In the genomic region with DNA sequence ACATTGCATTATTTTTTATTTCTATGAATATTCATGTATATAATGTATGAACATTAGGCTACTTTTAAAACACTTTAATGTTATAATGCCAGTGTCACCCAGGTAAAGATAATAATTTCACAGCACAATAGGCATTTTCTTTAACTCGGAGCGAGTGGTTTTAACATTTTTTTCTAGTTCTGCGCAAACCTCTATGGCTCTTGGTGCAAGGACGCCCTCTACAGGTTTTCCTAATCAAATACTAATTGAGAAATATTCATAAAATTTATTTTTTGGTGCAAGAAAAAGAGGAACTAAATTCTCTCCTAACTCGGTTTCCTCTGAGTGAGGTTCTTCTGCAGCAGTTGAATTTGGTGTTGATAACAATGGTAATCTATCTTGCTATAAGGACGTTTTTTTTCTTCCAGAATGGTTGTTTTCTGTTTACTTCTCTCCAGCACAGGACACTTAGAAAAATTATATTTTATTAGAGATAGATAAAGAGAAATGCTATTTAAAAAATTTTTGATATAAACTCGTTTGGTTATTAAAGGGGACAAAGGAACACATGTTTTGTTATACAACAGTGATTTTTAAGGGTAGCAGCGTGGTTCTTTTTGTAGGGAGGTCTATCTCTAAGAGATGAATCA, we compare ENCODE assay signal across 10 cellular contexts. TPM values are rescaled to one million over a fixed set of nuclear protein-coding genes. Genes with fewer than 3 reads are reported as not detected.
DNase-seq lines count a peak whose midpoint lies in the region; ATAC-seq, FAIRE-seq and TF ChIP-seq lines count a peak whose summit lies in the region.
"Had no signal": no experiment of that assay in that cellular context is flagged by ENCODE, and none has a peak within 500 bp of the region (broad histone marks: within the 10 kb centered on the region; RNA-seq: fewer than 3 reads in every experiment).

No MANE protein-coding gene starts in this region.

- H3K4me3 Mint-ChIP-seq in activated T-helper 2 cell treated with anti-CD3 and anti-CD28 coated beads, Interferon-gamma antibody, Interleukin-2, Interleukin-4, amounts not matched to agents 10 μg/mL and 5 μg/mL and 100 μg/mL, durations not matched to agents 14 hours and 24 hours and 36 hours (ENCODE audit: low read depth) = no peak overlapping the region
- H3K4me3 Mint-ChIP-seq: naive thymus-derived CD8-positive, alpha-beta T cell; T-helper 1 cell treated with Interleukin-12 subunit alpha and Interleukin-12 subunit beta and Interleukin-4 antibody, amounts not matched to agents 30 μg/mL and 1 μg/mL, for 36 hours had no signal

- H3K9me3 ChIP-seq in OCI-LY3 (ENCODE audit: insufficient read depth, low read length) (no peaks in the 10 kb centered on the region), H1 (ENCODE audit: insufficient read depth in 2 of 2, low read depth in 1 of 2, low read length in 1 of 2) (no peaks in the 10 kb centered on the region), parathyroid adenoma (ENCODE audit: control insufficient read depth, low read length) (no peaks in the 10 kb centered on the region)

- peak; percentile 86 for DNase-seq in DMS53 (lab: John Stamatoyannopoulos, UW)
- peak; percentile 13 to 49 for DNase-seq in HL-60 (ENCODE audit: low read depth in 1 of 2, low spot score in 1 of 2)
- no peak for DNase-seq in H1 (ENCODE audit: low read depth in 1 of 2, low spot score in 2 of 2)
- DNase-seq in activated T-helper 2 cell treated with anti-CD3 and anti-CD28 coated beads, Interferon-gamma antibody, Interleukin-2, Interleukin-4, amounts not matched to agents 10 μg/mL and 5 μg/mL and 100 μg/mL, durations not matched to agents 14 hours and 24 hours and 36 hours (ENCODE audit: low spot score) = no peak

- no peak overlapping the region for H3K18ac ChIP-seq in H1 (ENCODE audit: extremely low read depth, low read length)

- no peak overlapping the region for H2BK20ac ChIP-seq in H1 (ENCODE audit: low read length)

- no peak for FAIRE-seq in H1 (lab: Jason Lieb, UNC)

- peaks cover 5% of the 10 kb centered on the region; the same call in 1 of the 2 replicates for H3K23me2 ChIP-seq in H1 (ENCODE audit: low read depth, low read length)

- no peaks in the 10 kb centered on the region for H3K36me3 Mint-ChIP-seq in activated T-helper 2 cell treated with anti-CD3 and anti-CD28 coated beads, Interferon-gamma antibody, Interleukin-2, Interleukin-4, amounts not matched to agents 10 μg/mL and 5 μg/mL and 100 μg/mL, durations not matched to agents 14 hours and 24 hours and 36 hours (ENCODE audit: low read depth)
- H3K36me3 Mint-ChIP-seq: naive thymus-derived CD8-positive, alpha-beta T cell had no signal

- no peak for TF ChIP-seq EP300 in H1 (IDR thresholded peaks at IDR 0.05; ENCODE audit: borderline replicate concordance in 1 of 2, low read depth in 2 of 2, low read length in 2 of 2)

- CTCF ChIA-PET in H1 (lab: Charles Lee; ENCODE audit: partially characterized antibody) = interaction anchor here (0.6 to 4.2 kb wide), 26 partner anchors 10 to 800 kb away, joined by 3 to 55 read pairs (median 4); no protein-coding TSS in a partner anchor

- H3K4me2 ChIP-seq in OCI-LY3 (ENCODE audit: low read length) (peak overlapping the region; percentile 47), H1 (ENCODE audit: insufficient read depth in 1 of 2, low read depth in 2 of 2, low read length in 2 of 2) (no peak overlapping the region), parathyroid adenoma (ENCODE audit: low read length) (no peak overlapping the region)

- no peak overlapping the region for H2AK5ac ChIP-seq in H1 (ENCODE audit: low read depth, low read length)

- no peak overlapping the region for H3K4ac ChIP-seq in H1 (replicated peaks; ENCODE audit: insufficient read length, low read depth, low read length)

- no peak overlapping the region for H3K14ac ChIP-seq in H1 (ENCODE audit: insufficient read length)

- no peaks in the 10 kb centered on the region for H3K9me3 Mint-ChIP-seq in activated T-helper 2 cell treated with anti-CD3 and anti-CD28 coated beads, Interferon-gamma antibody, Interleukin-2, Interleukin-4, amounts not matched to agents 10 μg/mL and 5 μg/mL and 100 μg/mL, durations not matched to agents 14 hours and 24 hours and 36 hours
- H3K9me3 Mint-ChIP-seq: T-helper 1 cell treated with Interleukin-12 subunit alpha and Interleukin-12 subunit beta and Interleukin-4 antibody, amounts not matched to agents 30 μg/mL and 1 μg/mL, for 36 hours had no signal

- H4K91ac ChIP-seq in H1 (replicated peaks; ENCODE audit: insufficient read length, low read length) = no peak overlapping the region

- H2AFZ ChIP-seq in OCI-LY3 (ENCODE audit: low read depth, low read length) (no peak overlapping the region), H1 (ENCODE audit: low read length) (no peak overlapping the region), parathyroid adenoma (no peak overlapping the region)

- intact Hi-C loops in activated T-helper 2 cell treated with anti-CD3 and anti-CD28 coated beads, Interferon-gamma antibody, Interleukin-2, Interleukin-4, amounts not matched to agents 10 μg/mL and 5 μg/mL and 100 μg/mL, durations not matched to agents 14 hours and 24 hours and 36 hours (cut with micrococcal nuclease) = loop anchor here (1.0 to 5.0 kb wide), 3 partner anchors 109 to 327 kb away; no protein-coding TSS in a partner anchor

- TF ChIP-seq CTCF in HL-60 (IDR thresholded peaks at IDR 0.05; ENCODE audit: insufficient read depth, low read length) = peak; percentile 6
- TF ChIP-seq CTCF in OCI-LY3 (IDR thresholded peaks at IDR 0.05; ENCODE audit: low read depth, low read length) = peak; percentile 73
- TF ChIP-seq CTCF in H1 (IDR thresholded peaks at IDR 0.05; ENCODE audit: control extremely low read depth in 1 of 3, insufficient read depth in 1 of 3, low read depth in 1 of 3, low read length in 3 of 3) = peak in 2 of 3 experiments; percentile 42 to 53; a peak in 2 of 4 replicates
- TF ChIP-seq CTCF in parathyroid adenoma (IDR thresholded peaks at IDR 0.05) = peak; percentile 39

- H3K4me1 ChIP-seq in OCI-LY3 (ENCODE audit: low read length) (peaks cover 8% of the 10 kb centered on the region), H1 (replicated peaks in 1 of 4; ENCODE audit: control insufficient read depth in 3 of 4, insufficient read depth in 4 of 4, low read length in 3 of 4) (no peaks in the 10 kb centered on the region; a peak in 1 of 7 replicates), parathyroid adenoma (no peaks in the 10 kb centered on the region)

- H3K79me2 ChIP-seq in OCI-LY3 (ENCODE audit: low read length) (no peaks in the 10 kb centered on the region), H1 (ENCODE audit: control insufficient read depth in 1 of 2, insufficient read depth in 2 of 2, low read length in 2 of 2) (no peaks in the 10 kb centered on the region), parathyroid adenoma (no peaks in the 10 kb centered on the region)

- H3K27me3 Mint-ChIP-seq in activated T-helper 2 cell treated with anti-CD3 and anti-CD28 coated beads, Interferon-gamma antibody, Interleukin-2, Interleukin-4, amounts not matched to agents 10 μg/mL and 5 μg/mL and 100 μg/mL, durations not matched to agents 14 hours and 24 hours and 36 hours (ENCODE audit: low read depth) = peaks cover 27% of the 10 kb centered on the region

- no peak for ATAC-seq in GM19035 (IDR thresholded peaks at IDR 0.05; ENCODE audit: unreplicated experiment)
- no peak for ATAC-seq in GM19324 (IDR thresholded peaks at IDR 0.05; ENCODE audit: low FRiP score, unreplicated experiment)
- ATAC-seq: naive thymus-derived CD8-positive, alpha-beta T cell had no signal

- no peak overlapping the region for H4K8ac ChIP-seq in H1 (ENCODE audit: extremely low read depth, insufficient read depth, low read length)

- H3K27ac Mint-ChIP-seq in activated T-helper 2 cell treated with anti-CD3 and anti-CD28 coated beads, Interferon-gamma antibody, Interleukin-2, Interleukin-4, amounts not matched to agents 10 μg/mL and 5 μg/mL and 100 μg/mL, durations not matched to agents 14 hours and 24 hours and 36 hours = no peak overlapping the region
- H3K27ac Mint-ChIP-seq: naive thymus-derived CD8-positive, alpha-beta T cell; T-helper 1 cell treated with Interleukin-12 subunit alpha and Interleukin-12 subunit beta and Interleukin-4 antibody, amounts not matched to agents 30 μg/mL and 1 μg/mL, for 36 hours had no signal

- H2BK15ac ChIP-seq in H1 (ENCODE audit: low read length) = no peak overlapping the region

- H3K79me1 ChIP-seq in H1 (ENCODE audit: low read depth, low read length) = no peaks in the 10 kb centered on the region

- H3K56ac ChIP-seq in H1 (replicated peaks; ENCODE audit: insufficient read length, low read depth, low read length) = no peak overlapping the region

- H2BK120ac ChIP-seq in H1 (replicated peaks; ENCODE audit: low read depth, low read length) = no peak overlapping the region

- TF ChIP-seq RAD21 in H1 (IDR thresholded peaks at IDR 0.05 in 1 of 2, conservative IDR thresholded peaks at IDR 0.05 in 1 of 2; ENCODE audit: low read depth in 2 of 2, low read length in 2 of 2) = peak; percentile 77 to 78

- H3K23ac ChIP-seq in H1 (ENCODE audit: insufficient read length) = no peak overlapping the region

- no peak overlapping the region for H4K5ac ChIP-seq in H1 (ENCODE audit: insufficient read length, low read depth, low read length)

- H2BK5ac ChIP-seq in H1 (ENCODE audit: low read depth, low read length) = no peak overlapping the region

- peaks cover 5% of the 10 kb centered on the region for H3K4me1 Mint-ChIP-seq in activated T-helper 2 cell treated with anti-CD3 and anti-CD28 coated beads, Interferon-gamma antibody, Interleukin-2, Interleukin-4, amounts not matched to agents 10 μg/mL and 5 μg/mL and 100 μg/mL, durations not matched to agents 14 hours and 24 hours and 36 hours (ENCODE audit: low read depth)

- H3K4me3 ChIP-seq in HL-60 (replicated peaks; ENCODE audit: insufficient read depth, low read length) (no peak overlapping the region), OCI-LY3 (ENCODE audit: low read length) (no peak overlapping the region), H1 (ENCODE audit: extremely low read depth in 1 of 4, insufficient read depth in 2 of 4, low read depth in 3 of 4, low read length in 4 of 4) (no peak overlapping the region), parathyroid adenoma (ENCODE audit: low read depth, low read length) (no peak overlapping the region)

- no peak for TF ChIP-seq POLR2A in H1 (IDR thresholded peaks at IDR 0.05; ENCODE audit: control extremely low read depth in 1 of 2, low read depth in 2 of 2, low read length in 2 of 2)

- H3K27me3 ChIP-seq in HL-60 (ENCODE audit: insufficient read depth, poor library complexity, severe bottlenecking) (peaks cover 26% of the 10 kb centered on the region), OCI-LY3 (ENCODE audit: low read depth, low read length) (peaks cover 37% of the 10 kb centered on the region), H1 (replicated peaks in 1 of 4; ENCODE audit: control insufficient read depth in 3 of 4, extremely low read depth in 1 of 4, insufficient read depth in 3 of 4, low read length in 3 of 4) (peaks cover 0 to 25% (median 18%) of the 10 kb centered on the region in 4 experiments; a peak in 6 of 7 replicates), parathyroid adenoma (ENCODE audit: control insufficient read depth, insufficient read depth, low read length) (peaks cover 15% of the 10 kb centered on the region)

- 22% methylated on average over 8 of the region's 8 CpGs; no CpG with 5 or more reads in 1 of the 2 experiments for WGBS in H1 (ENCODE audit: extremely low coverage in 1 of 2, insufficient coverage in 1 of 2, insufficient read length in 1 of 2, insufficient replicate concordance in 2 of 2, low coverage in 1 of 2, low lambda C conversion rate in 2 of 2, missing lambda C conversion rate in 1 of 2), 2 experiments

- no peak overlapping the region for H3K9ac ChIP-seq in OCI-LY3 (ENCODE audit: low read length)
- H3K9ac ChIP-seq in H1 (replicated peaks in 1 of 4; ENCODE audit: extremely low read depth in 1 of 4, low read depth in 3 of 4, low read length in 3 of 4) = no peak overlapping the region
- H3K9ac ChIP-seq in parathyroid adenoma = no peak overlapping the region

- H3K27ac ChIP-seq in HL-60 (replicated peaks) (no peak overlapping the region), OCI-LY3 (ENCODE audit: low read length) (no peak overlapping the region), H1 (ENCODE audit: low read depth, low read length) (no peak overlapping the region), parathyroid adenoma (no peak overlapping the region)

- H3K36me3 ChIP-seq in OCI-LY3 (replicated peaks; ENCODE audit: low read depth, low read length) (no peaks in the 10 kb centered on the region), H1 (ENCODE audit: control insufficient read depth in 2 of 4, insufficient read depth in 4 of 4, low read length in 3 of 4) (no peaks in the 10 kb centered on the region), parathyroid adenoma (ENCODE audit: control insufficient read depth, insufficient read depth, low read length) (no peaks in the 10 kb centered on the region)

- POLR2A ChIA-PET in H1 (lab: Charles Lee; ENCODE audit: partially characterized antibody) = no interaction called here

- H4K20me1 ChIP-seq in OCI-LY3 (ENCODE audit: insufficient read depth, low read length) (no peaks in the 10 kb centered on the region), H1 (replicated peaks in 1 of 2; ENCODE audit: control insufficient read depth in 1 of 2, insufficient read depth in 2 of 2, low read length in 2 of 2) (peaks cover 0 to 2% of the 10 kb centered on the region in 2 experiments)

- no peak overlapping the region for H2BK12ac ChIP-seq in H1 (ENCODE audit: low read depth, low read length)

RNA-seq across cellular contexts. Expression of a gene that starts 2.4 kb away (rescaled TPM):
- 7.8 and 9.1 TPM in 2 replicates for total RNA-seq in H1 (2021; fragmentation: NEBNext Ultra II Directional; extraction: Animal tissue kit (Norgen Biotek cat#: 25700))
- 1.7 and 1.8 TPM in 2 replicates for polyA plus RNA-seq in H1 (2011; rRNA removed)
- 2.3 TPM for polyA plus RNA-seq in H1 (2011; cell fraction: cytosol; rRNA removed)
- 2.2 TPM for polyA plus RNA-seq in H1 (2011; cell fraction: nucleus; rRNA removed)
- polyA plus RNA-seq in H1 (2012, experiment 1 of 2) = 3.3 to 4.0 TPM (median 3.5 TPM) in 4 replicates
- 2.0 TPM for polyA plus RNA-seq in H1 (2012, experiment 2 of 2)
- 9.0 TPM for polyA plus RNA-seq in H1 (2013, experiment 1 of 2)
- 10.0 TPM for polyA plus RNA-seq in H1 (2013, experiment 2 of 2)
- 4.3 and 5.9 TPM in 2 replicates for polyA minus RNA-seq in H1 (2011; rRNA and poly(A)+ RNA removed)
- polyA minus RNA-seq in H1 (2011; cell fraction: cytosol; rRNA and poly(A)+ RNA removed) = 2.6 TPM
- 2.1 TPM for polyA minus RNA-seq in H1 (2011; cell fraction: nucleus; rRNA and poly(A)+ RNA removed)
- total RNA-seq in activated T-helper 2 cell treated with anti-CD3 and anti-CD28 coated beads, Interferon-gamma antibody, Interleukin-2, Interleukin-4, amounts not matched to agents 10 μg/mL and 5 μg/mL and 100 μg/mL, durations not matched to agents 14 hours and 24 hours and 36 hours = not detected in 2 replicates
- total RNA-seq: naive thymus-derived CD8-positive, alpha-beta T cell had no signal
- polyA plus RNA-seq: naive thymus-derived CD8-positive, alpha-beta T cell had no signal

RNA-seq across cellular contexts. Expression of a gene that starts 45.8 kb away (rescaled TPM):
- total RNA-seq in H1 (2021; fragmentation: NEBNext Ultra II Directional; extraction: Animal tissue kit (Norgen Biotek cat#: 25700)) = 31.7 and 33.2 TPM in 2 replicates
- 5.6 and 5.8 TPM in 2 replicates for polyA plus RNA-seq in H1 (2011; rRNA removed)
- polyA plus RNA-seq in H1 (2011; cell fraction: cytosol; rRNA removed) = 10.3 TPM
- polyA plus RNA-seq in H1 (2011; cell fraction: nucleus; rRNA removed) = 7.8 TPM
- polyA plus RNA-seq in H1 (2012, experiment 1 of 2) = 8.5 to 15.7 TPM (median 11.1 TPM) in 4 replicates
- polyA plus RNA-seq in H1 (2012, experiment 2 of 2) = 2.2 TPM
- 24.1 TPM for polyA plus RNA-seq in H1 (2013, experiment 1 of 2)
- 28.8 TPM for polyA plus RNA-seq in H1 (2013, experiment 2 of 2)
- polyA minus RNA-seq in H1 (2011; rRNA and poly(A)+ RNA removed) = 10.0 and 11.9 TPM in 2 replicates
- polyA minus RNA-seq in H1 (2011; cell fraction: cytosol; rRNA and poly(A)+ RNA removed) = 17.8 TPM
- 47.7 TPM for polyA minus RNA-seq in H1 (2011; cell fraction: nucleus; rRNA and poly(A)+ RNA removed)
- 26.7 and 29.2 TPM in 2 replicates for total RNA-seq in activated T-helper 2 cell treated with anti-CD3 and anti-CD28 coated beads, Interferon-gamma antibody, Interleukin-2, Interleukin-4, amounts not matched to agents 10 μg/mL and 5 μg/mL and 100 μg/mL, durations not matched to agents 14 hours and 24 hours and 36 hours

Comparison
In these comparisons a context has a peak if more than half of its experiments do, and no peak if none do; other contexts are left out.
1. DNase-seq: peak in DMS53 (single experiment) and HL-60 (2 of 2); none in H1 (0 of 2) and activated T-helper 2 cell treated with anti-CD3 and anti-CD28 coated beads, Interferon-gamma antibody, Interleukin-2, Interleukin-4, amounts not matched to agents 10 μg/mL and 5 μg/mL and 100 μg/mL, durations not matched to agents 14 hours and 24 hours and 36 hours (single experiment).
2. CTCF ChIP-seq: peak in every context shown above with its lines; median percentile 73 in OCI-LY3; 48 in H1; 39 in parathyroid adenoma; 6 in HL-60.